In the genomic region with DNA sequence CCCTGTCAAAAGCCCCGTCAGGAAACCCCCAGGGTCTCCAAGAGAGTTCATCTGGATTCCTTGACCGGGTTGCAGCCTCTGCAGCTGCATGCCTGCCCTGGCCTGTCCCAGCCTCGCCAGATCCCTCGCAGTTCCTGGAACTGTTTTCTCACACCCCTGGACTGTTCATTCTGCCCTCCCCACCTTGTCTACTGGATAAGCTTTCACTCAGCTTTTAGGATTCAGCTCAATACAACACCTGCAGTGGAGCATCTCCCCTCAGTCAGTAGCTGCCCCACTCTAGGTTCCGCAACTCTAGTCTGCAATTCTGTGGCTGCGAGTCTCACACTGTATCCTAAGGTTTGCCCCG, we compare ENCODE assay signal across 15 cellular contexts.
"Had no signal": no experiment of that assay in that cellular context is flagged by ENCODE, and none has a peak within 500 bp of the region (broad histone marks: within the 10 kb centered on the region; RNA-seq: fewer than 3 reads in every experiment).

No MANE protein-coding gene starts in this region.

- H3K27ac ChIP-seq: dorsolateral prefrontal cortex, epithelial cell of prostate, gastrocnemius medialis, neural progenitor cell, psoas muscle, skin epidermis, suprapubic skin, transverse colon, upper lobe of right lung, uterus had no signal

- H3K36me3 Mint-ChIP-seq: naive thymus-derived CD4-positive, alpha-beta T cell; neural progenitor cell had no signal

- H3K9me3 Mint-ChIP-seq: nephron; neural progenitor cell; stimulated activated naive CD8-positive, alpha-beta T cell treated with anti-CD3 and anti-CD28 coated beads, Interleukin-15, amount 100 ng/mL, for 72 hours had no signal

- H3K4me3 Mint-ChIP-seq: nephron; neural progenitor cell; stimulated activated naive CD8-positive, alpha-beta T cell treated with anti-CD3 and anti-CD28 coated beads, Interleukin-15, amount 100 ng/mL, for 72 hours had no signal

- DNase-seq: gastrocnemius medialis, kidney, upper lobe of right lung had no signal

- FAIRE-seq: kidney had no signal

- H3K4me3 ChIP-seq: gastrocnemius medialis, lung, neural progenitor cell, psoas muscle, skin epidermis, suprapubic skin, transverse colon, upper lobe of right lung, uterus had no signal

- H3K27me3 ChIP-seq: dorsolateral prefrontal cortex, suprapubic skin, transverse colon, upper lobe of right lung, uterus had no signal

- H3K36me3 ChIP-seq: gastrocnemius medialis, neural progenitor cell, suprapubic skin, transverse colon, upper lobe of right lung, uterus had no signal

- H3K27ac Mint-ChIP-seq: neural progenitor cell; stimulated activated naive CD8-positive, alpha-beta T cell treated with anti-CD3 and anti-CD28 coated beads, Interleukin-15, amount 100 ng/mL, for 72 hours had no signal

- H3K9me3 ChIP-seq: gastrocnemius medialis, psoas muscle, suprapubic skin, transverse colon, upper lobe of right lung, uterus had no signal
